In the genomic region with DNA sequence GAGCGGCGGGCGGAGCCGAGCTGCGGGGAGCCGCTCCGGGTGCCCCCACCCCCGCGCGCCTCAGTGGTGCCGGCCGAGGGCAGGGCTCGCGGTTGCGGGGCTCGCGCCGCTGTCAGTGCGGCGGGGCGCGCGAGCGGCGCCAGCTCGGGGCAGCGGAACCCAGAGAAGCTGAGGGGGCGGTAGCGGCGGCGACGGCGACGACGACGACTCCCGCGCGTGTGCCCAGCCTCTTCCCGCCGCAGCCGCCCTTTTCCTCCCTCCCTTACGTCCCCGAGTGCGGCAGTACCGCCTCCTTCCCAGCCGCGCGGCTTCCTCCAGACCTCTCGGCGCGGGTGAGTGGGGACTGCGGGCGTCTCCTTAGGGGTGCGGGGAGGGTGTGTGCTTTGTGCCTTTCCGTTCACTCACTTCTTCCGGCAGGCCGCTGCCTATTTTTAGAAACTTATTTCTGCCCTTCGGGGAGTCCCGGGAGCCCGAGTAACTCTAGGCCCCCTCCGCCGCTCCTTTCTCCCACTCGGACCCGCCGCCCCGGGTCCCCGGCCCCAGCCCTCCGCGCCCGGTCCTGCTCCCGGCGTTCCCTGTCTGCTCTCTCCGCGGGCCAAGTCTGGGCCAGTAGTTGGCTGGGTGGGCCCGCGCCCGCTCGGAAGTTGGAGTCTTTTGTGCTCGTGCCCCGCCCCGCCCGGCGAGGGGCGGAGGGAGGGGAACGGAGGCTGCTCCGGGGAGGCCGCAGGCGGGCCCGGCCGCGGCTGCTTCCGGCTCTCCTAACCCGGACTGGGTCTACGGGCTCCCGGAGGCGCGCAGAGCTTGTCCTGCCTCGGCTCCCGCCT, we compare ENCODE assay signal across 2 cellular contexts.
TF ChIP-seq lines count a peak whose summit lies in the region.

TSS of gene RALY (plus strand) at position 112 of the 824 bp plus-strand sequence. CDS start 78,164 bp downstream, outside the sequence.

TF ChIP-seq in A549, 52 proteins besides CTCF, POLR2A, EP300 and RAD21 (continued from another document):
- TF ChIP-seq MAZ (IDR thresholded peaks at IDR 0.05; ENCODE audit: borderline replicate concordance, low read depth, low read length) = peak; percentile 79; the same call in 1 of the 2 replicates
- TF ChIP-seq HOXA7 (CRISPR knock-in tag; IDR thresholded peaks at IDR 0.05) = no peak
- TF ChIP-seq PHF8 (IDR thresholded peaks at IDR 0.05; ENCODE audit: borderline replicate concordance, low read depth) = peak; percentile 93
TF ChIP-seq in A549: peak in this region for 10.

TF ChIP-seq in WTC11, 78 proteins besides CTCF, POLR2A, EP300 and RAD21 (continued from another document and continues in another):
- TF ChIP-seq, protein P1, sequence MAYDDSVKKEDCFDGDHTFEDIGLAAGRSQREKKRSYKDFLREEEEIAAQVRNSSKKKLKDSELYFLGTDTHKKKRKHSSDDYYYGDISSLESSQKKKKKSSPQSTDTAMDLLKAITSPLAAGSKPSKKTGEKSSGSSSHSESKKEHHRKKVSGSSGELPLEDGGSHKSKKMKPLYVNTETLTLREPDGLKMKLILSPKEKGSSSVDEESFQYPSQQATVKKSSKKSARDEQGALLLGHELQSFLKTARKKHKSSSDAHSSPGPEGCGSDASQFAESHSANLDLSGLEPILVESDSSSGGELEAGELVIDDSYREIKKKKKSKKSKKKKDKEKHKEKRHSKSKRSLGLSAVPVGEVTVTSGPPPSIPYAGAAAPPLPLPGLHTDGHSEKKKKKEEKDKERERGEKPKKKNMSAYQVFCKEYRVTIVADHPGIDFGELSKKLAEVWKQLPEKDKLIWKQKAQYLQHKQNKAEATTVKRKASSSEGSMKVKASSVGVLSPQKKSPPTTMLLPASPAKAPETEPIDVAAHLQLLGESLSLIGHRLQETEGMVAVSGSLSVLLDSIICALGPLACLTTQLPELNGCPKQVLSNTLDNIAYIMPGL (CRISPR knock-in tag; IDR thresholded peaks at IDR 0.05) = peak; percentile 10; the same call in 1 of the 2 replicates
- no peak for TF ChIP-seq MAX (CRISPR knock-in tag; IDR thresholded peaks at IDR 0.05)
- no peak for TF ChIP-seq RORB (CRISPR knock-in tag; IDR thresholded peaks at IDR 0.05)
- TF ChIP-seq, protein P2, sequence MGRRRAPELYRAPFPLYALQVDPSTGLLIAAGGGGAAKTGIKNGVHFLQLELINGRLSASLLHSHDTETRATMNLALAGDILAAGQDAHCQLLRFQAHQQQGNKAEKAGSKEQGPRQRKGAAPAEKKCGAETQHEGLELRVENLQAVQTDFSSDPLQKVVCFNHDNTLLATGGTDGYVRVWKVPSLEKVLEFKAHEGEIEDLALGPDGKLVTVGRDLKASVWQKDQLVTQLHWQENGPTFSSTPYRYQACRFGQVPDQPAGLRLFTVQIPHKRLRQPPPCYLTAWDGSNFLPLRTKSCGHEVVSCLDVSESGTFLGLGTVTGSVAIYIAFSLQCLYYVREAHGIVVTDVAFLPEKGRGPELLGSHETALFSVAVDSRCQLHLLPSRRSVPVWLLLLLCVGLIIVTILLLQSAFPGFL (CRISPR knock-in tag; IDR thresholded peaks at IDR 0.05; ENCODE audit: borderline replicate concordance) = peak; percentile 59; the same call in 1 of the 2 replicates
- no peak for TF ChIP-seq ZNF423 (CRISPR knock-in tag; IDR thresholded peaks at IDR 0.05)
- TF ChIP-seq, protein P3, sequence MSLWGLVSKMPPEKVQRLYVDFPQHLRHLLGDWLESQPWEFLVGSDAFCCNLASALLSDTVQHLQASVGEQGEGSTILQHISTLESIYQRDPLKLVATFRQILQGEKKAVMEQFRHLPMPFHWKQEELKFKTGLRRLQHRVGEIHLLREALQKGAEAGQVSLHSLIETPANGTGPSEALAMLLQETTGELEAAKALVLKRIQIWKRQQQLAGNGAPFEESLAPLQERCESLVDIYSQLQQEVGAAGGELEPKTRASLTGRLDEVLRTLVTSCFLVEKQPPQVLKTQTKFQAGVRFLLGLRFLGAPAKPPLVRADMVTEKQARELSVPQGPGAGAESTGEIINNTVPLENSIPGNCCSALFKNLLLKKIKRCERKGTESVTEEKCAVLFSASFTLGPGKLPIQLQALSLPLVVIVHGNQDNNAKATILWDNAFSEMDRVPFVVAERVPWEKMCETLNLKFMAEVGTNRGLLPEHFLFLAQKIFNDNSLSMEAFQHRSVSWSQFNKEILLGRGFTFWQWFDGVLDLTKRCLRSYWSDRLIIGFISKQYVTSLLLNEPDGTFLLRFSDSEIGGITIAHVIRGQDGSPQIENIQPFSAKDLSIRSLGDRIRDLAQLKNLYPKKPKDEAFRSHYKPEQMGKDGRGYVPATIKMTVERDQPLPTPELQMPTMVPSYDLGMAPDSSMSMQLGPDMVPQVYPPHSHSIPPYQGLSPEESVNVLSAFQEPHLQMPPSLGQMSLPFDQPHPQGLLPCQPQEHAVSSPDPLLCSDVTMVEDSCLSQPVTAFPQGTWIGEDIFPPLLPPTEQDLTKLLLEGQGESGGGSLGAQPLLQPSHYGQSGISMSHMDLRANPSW (CRISPR knock-in tag; conservative IDR thresholded peaks at IDR 0.05; ENCODE audit: low read depth) = no peak
- TF ChIP-seq AR (CRISPR knock-in tag; IDR thresholded peaks at IDR 0.05) = no peak
- no peak for TF ChIP-seq HMGA2 (CRISPR knock-in tag; IDR thresholded peaks at IDR 0.05)
- TF ChIP-seq ZSCAN18 (CRISPR knock-in tag; IDR thresholded peaks at IDR 0.05) = no peak
- TF ChIP-seq MYBL2 (CRISPR knock-in tag; IDR thresholded peaks at IDR 0.05) = peak; percentile 70; the same call in 1 of the 2 replicates
- TF ChIP-seq SMAD3 (CRISPR knock-in tag; IDR thresholded peaks at IDR 0.05; ENCODE audit: borderline replicate concordance) = 0 out of 2 replicates have a peak, but pooled peaks have one; percentile 13
- TF ChIP-seq RELA (CRISPR knock-in tag; IDR thresholded peaks at IDR 0.05; ENCODE audit: borderline replicate concordance) = no peak
- TF ChIP-seq, protein P4, sequence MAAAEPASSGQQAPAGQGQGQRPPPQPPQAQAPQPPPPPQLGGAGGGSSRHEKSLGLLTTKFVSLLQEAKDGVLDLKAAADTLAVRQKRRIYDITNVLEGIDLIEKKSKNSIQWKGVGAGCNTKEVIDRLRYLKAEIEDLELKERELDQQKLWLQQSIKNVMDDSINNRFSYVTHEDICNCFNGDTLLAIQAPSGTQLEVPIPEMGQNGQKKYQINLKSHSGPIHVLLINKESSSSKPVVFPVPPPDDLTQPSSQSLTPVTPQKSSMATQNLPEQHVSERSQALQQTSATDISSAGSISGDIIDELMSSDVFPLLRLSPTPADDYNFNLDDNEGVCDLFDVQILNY (CRISPR knock-in tag; IDR thresholded peaks at IDR 0.05) = peak; percentile 23; the same call in 1 of the 2 replicates
- TF ChIP-seq OVOL2 (CRISPR knock-in tag; IDR thresholded peaks at IDR 0.05; ENCODE audit: borderline replicate concordance) = no peak
- no peak for TF ChIP-seq JUN (CRISPR knock-in tag; IDR thresholded peaks at IDR 0.05)
- no peak for TF ChIP-seq JAZF1 (CRISPR knock-in tag; IDR thresholded peaks at IDR 0.05)
- TF ChIP-seq ETV6 (CRISPR knock-in tag; IDR thresholded peaks at IDR 0.05) = no peak; the same call in 1 of the 2 replicates
- TF ChIP-seq GABPB1 (CRISPR knock-in tag; IDR thresholded peaks at IDR 0.05) = peak; percentile 57
- TF ChIP-seq ZNF263 (CRISPR knock-in tag; IDR thresholded peaks at IDR 0.05; ENCODE audit: low read depth) = no peak
- peak; percentile 77; the same call in 1 of the 2 replicates for TF ChIP-seq TCF7 (CRISPR knock-in tag; IDR thresholded peaks at IDR 0.05; ENCODE audit: low read depth)
- TF ChIP-seq, protein P5, sequence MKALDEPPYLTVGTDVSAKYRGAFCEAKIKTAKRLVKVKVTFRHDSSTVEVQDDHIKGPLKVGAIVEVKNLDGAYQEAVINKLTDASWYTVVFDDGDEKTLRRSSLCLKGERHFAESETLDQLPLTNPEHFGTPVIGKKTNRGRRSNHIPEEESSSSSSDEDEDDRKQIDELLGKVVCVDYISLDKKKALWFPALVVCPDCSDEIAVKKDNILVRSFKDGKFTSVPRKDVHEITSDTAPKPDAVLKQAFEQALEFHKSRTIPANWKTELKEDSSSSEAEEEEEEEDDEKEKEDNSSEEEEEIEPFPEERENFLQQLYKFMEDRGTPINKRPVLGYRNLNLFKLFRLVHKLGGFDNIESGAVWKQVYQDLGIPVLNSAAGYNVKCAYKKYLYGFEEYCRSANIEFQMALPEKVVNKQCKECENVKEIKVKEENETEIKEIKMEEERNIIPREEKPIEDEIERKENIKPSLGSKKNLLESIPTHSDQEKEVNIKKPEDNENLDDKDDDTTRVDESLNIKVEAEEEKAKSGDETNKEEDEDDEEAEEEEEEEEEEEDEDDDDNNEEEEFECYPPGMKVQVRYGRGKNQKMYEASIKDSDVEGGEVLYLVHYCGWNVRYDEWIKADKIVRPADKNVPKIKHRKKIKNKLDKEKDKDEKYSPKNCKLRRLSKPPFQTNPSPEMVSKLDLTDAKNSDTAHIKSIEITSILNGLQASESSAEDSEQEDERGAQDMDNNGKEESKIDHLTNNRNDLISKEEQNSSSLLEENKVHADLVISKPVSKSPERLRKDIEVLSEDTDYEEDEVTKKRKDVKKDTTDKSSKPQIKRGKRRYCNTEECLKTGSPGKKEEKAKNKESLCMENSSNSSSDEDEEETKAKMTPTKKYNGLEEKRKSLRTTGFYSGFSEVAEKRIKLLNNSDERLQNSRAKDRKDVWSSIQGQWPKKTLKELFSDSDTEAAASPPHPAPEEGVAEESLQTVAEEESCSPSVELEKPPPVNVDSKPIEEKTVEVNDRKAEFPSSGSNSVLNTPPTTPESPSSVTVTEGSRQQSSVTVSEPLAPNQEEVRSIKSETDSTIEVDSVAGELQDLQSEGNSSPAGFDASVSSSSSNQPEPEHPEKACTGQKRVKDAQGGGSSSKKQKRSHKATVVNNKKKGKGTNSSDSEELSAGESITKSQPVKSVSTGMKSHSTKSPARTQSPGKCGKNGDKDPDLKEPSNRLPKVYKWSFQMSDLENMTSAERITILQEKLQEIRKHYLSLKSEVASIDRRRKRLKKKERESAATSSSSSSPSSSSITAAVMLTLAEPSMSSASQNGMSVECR (CRISPR knock-in tag; IDR thresholded peaks at IDR 0.05; ENCODE audit: borderline replicate concordance) = no peak
- peak; percentile 9 for TF ChIP-seq FOXK1 (CRISPR knock-in tag; IDR thresholded peaks at IDR 0.05)
- no peak for TF ChIP-seq ZNF138 (CRISPR knock-in tag; conservative IDR thresholded peaks at IDR 0.05)
- TF ChIP-seq, protein P6, sequence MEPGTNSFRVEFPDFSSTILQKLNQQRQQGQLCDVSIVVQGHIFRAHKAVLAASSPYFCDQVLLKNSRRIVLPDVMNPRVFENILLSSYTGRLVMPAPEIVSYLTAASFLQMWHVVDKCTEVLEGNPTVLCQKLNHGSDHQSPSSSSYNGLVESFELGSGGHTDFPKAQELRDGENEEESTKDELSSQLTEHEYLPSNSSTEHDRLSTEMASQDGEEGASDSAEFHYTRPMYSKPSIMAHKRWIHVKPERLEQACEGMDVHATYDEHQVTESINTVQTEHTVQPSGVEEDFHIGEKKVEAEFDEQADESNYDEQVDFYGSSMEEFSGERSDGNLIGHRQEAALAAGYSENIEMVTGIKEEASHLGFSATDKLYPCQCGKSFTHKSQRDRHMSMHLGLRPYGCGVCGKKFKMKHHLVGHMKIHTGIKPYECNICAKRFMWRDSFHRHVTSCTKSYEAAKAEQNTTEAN (CRISPR knock-in tag; IDR thresholded peaks at IDR 0.05) = peak; percentile 62; the same call in 1 of the 2 replicates
- peak; percentile 30; the same call in 1 of the 2 replicates for TF ChIP-seq KAT7 (CRISPR knock-in tag; IDR thresholded peaks at IDR 0.05; ENCODE audit: borderline replicate concordance)
- TF ChIP-seq ZNF396 (CRISPR knock-in tag; IDR thresholded peaks at IDR 0.05; ENCODE audit: borderline replicate concordance) = no peak
- no peak; the same call in 1 of the 2 replicates for TF ChIP-seq ZNF219 (CRISPR knock-in tag; IDR thresholded peaks at IDR 0.05; ENCODE audit: borderline replicate concordance)
- no peak for TF ChIP-seq ZNF317 (CRISPR knock-in tag; IDR thresholded peaks at IDR 0.05; ENCODE audit: borderline replicate concordance, low read depth)
- TF ChIP-seq PRRX2 (CRISPR knock-in tag; IDR thresholded peaks at IDR 0.05) = no peak
